33 cellular contexts compared by ENCODE assay signal in genomic region chr20:38615283-38615682, GRCh38. TPM values are rescaled to one million over a fixed set of nuclear protein-coding genes. Genes with fewer than 3 reads are reported as not detected.
"Had no signal": no experiment of that assay in that cellular context is flagged by ENCODE, and none has a peak within 500 bp of the region (broad histone marks: within the 10 kb centered on the region; RNA-seq: fewer than 3 reads in every experiment).

No MANE protein-coding gene starts in this region.

- FAIRE-seq: urothelium cell line had no signal

- H3K4me1 ChIP-seq: stomach, suprapubic skin, testis, tibial artery, tibial nerve, transverse colon, upper lobe of right lung, uterus, vagina had no signal

- H3K9me3 Mint-ChIP-seq: stimulated activated effector memory CD8-positive, alpha-beta T cell treated with anti-CD3 and anti-CD28 coated beads, Interleukin-12 subunit alpha, Interleukin-12 subunit beta, amount 100 ng/mL, for 72 hours; stimulated activated memory B cell treated with anti-CD40 and anti-IgM and Interleukin-4, amounts not matched to agents 10 μg/mL and 1 μg/mL and 100 μg/mL, for 72 hours; stimulated activated naive B cell treated with anti-CD40 and anti-IgM and Interleukin-4, amounts not matched to agents 10 μg/mL and 1 μg/mL and 100 μg/mL, for 72 hours; stimulated activated naive CD8-positive, alpha-beta T cell treated with anti-CD3 and anti-CD28 coated beads, Interleukin-15, amount 100 ng/mL, for 72 hours; stimulated activated naive CD8-positive, alpha-beta T cell treated with anti-CD3 and anti-CD28 coated beads, Interleukin-15, Interleukin-2, amounts not matched to agents 100 ng/mL and 50 ng/mL, for 24 hours; type B pancreatic cell had no signal

- H3K36me3 Mint-ChIP-seq: stimulated activated effector memory CD8-positive, alpha-beta T cell treated with anti-CD3 and anti-CD28 coated beads, Interleukin-12 subunit alpha, Interleukin-12 subunit beta, amount 100 ng/mL, for 72 hours; stimulated activated memory B cell treated with anti-CD40 and anti-IgM and Interleukin-4, amounts not matched to agents 10 μg/mL and 1 μg/mL and 100 μg/mL, for 72 hours; stimulated activated naive B cell treated with anti-CD40 and anti-IgM and Interleukin-4, amounts not matched to agents 10 μg/mL and 1 μg/mL and 100 μg/mL, for 72 hours; type B pancreatic cell had no signal

- H3K27me3 ChIP-seq: testis, thyroid gland, upper lobe of left lung, uterus, vagina had no signal

- H3K36me3 ChIP-seq: stomach, suprapubic skin, thoracic aorta, thyroid gland, tibial artery, tibial nerve, transverse colon, upper lobe of left lung, upper lobe of right lung, uterus, vagina had no signal

- DNase-seq: stimulated activated CD4-positive, alpha-beta T cell treated with anti-CD3 and anti-CD28 coated beads, Interleukin-2, amount 100 ng/mL, for 48 hours; stimulated activated CD4-positive, alpha-beta T cell treated with anti-CD3 and anti-CD28 coated beads, Interleukin-4, amount 100 ng/mL, for 1 hour; stimulated activated CD4-positive, alpha-beta T cell treated with anti-CD3 and anti-CD28 coated beads, Interleukin-4, amount 100 ng/mL, for 24 hours; stimulated activated CD4-positive, alpha-beta T cell treated with anti-CD3 and anti-CD28 coated beads, Interleukin-4, amount 100 ng/mL, for 4 hours; stimulated activated naive B cell treated with anti-CD40 and anti-IgM and Interleukin-4, amounts not matched to agents 10 μg/mL and 1 μg/mL and 100 μg/mL, for 72 hours; stimulated activated naive CD4-positive, alpha-beta T cell; stimulated activated naive CD4-positive, alpha-beta T cell treated with Interleukin-2 at 50 U/mL for 16 hours; stimulated activated naive CD8-positive, alpha-beta T cell treated with anti-CD3 and anti-CD28 coated beads, Interleukin-15, amount 100 ng/mL, for 72 hours; stimulated activated naive CD8-positive, alpha-beta T cell treated with anti-CD3 and anti-CD28 coated beads, Interleukin-15, Interleukin-2, amounts not matched to agents 100 U/mL and 50 U/mL, for 24 hours; stomach; substantia nigra; testis; thyroid gland; tibial artery; transverse colon; trophoblast cell; upper lobe of right lung; uterus had no signal

- H3K27ac ChIP-seq: stomach, suprapubic skin, testis, thoracic aorta, thyroid gland, tibial artery, tibial nerve, transverse colon, upper lobe of left lung, upper lobe of right lung, uterus, vagina had no signal

- H3K4me1 Mint-ChIP-seq: stimulated activated effector memory CD8-positive, alpha-beta T cell treated with anti-CD3 and anti-CD28 coated beads, Interleukin-12 subunit alpha, Interleukin-12 subunit beta, amount 100 ng/mL, for 72 hours; stimulated activated memory B cell treated with anti-CD40 and anti-IgM and Interleukin-4, amounts not matched to agents 10 μg/mL and 1 μg/mL and 100 μg/mL, for 72 hours; stimulated activated naive B cell treated with anti-CD40 and anti-IgM and Interleukin-4, amounts not matched to agents 10 μg/mL and 1 μg/mL and 100 μg/mL, for 72 hours; stimulated activated naive CD8-positive, alpha-beta T cell treated with anti-CD3 and anti-CD28 coated beads, Interleukin-15, amount 100 ng/mL, for 72 hours had no signal

- H3K9me3 ChIP-seq: stomach, suprapubic skin, testis, thoracic aorta, thyroid gland, tibial artery, tibial nerve, transverse colon, upper lobe of left lung, upper lobe of right lung, uterus, vagina had no signal

- H3K4me3 ChIP-seq: stomach, suprapubic skin, testis, thoracic aorta, thyroid gland, tibial artery, tibial nerve, transverse colon, upper lobe of left lung, upper lobe of right lung, uterus, vagina had no signal

- ATAC-seq: stimulated activated effector memory CD8-positive, alpha-beta T cell treated with anti-CD3 and anti-CD28 coated beads, Interleukin-12 subunit alpha, Interleukin-12 subunit beta, amount 100 ng/mL, for 72 hours; stimulated activated naive B cell treated with anti-CD40 and anti-IgM and Interleukin-4, amounts not matched to agents 10 μg/mL and 1 μg/mL and 100 μg/mL, for 72 hours; stimulated activated naive CD8-positive, alpha-beta T cell treated with anti-CD3 and anti-CD28 coated beads, Interleukin-15, amount 100 ng/mL, for 72 hours had no signal

- H3K4me3 Mint-ChIP-seq: stimulated activated effector memory CD8-positive, alpha-beta T cell treated with anti-CD3 and anti-CD28 coated beads, Interleukin-12 subunit alpha, Interleukin-12 subunit beta, amount 100 ng/mL, for 72 hours; stimulated activated memory B cell treated with anti-CD40 and anti-IgM and Interleukin-4, amounts not matched to agents 10 μg/mL and 1 μg/mL and 100 μg/mL, for 72 hours; stimulated activated naive B cell treated with anti-CD40 and anti-IgM and Interleukin-4, amounts not matched to agents 10 μg/mL and 1 μg/mL and 100 μg/mL, for 72 hours; stimulated activated naive CD8-positive, alpha-beta T cell treated with anti-CD3 and anti-CD28 coated beads, Interleukin-15, amount 100 ng/mL, for 72 hours; stimulated activated naive CD8-positive, alpha-beta T cell treated with anti-CD3 and anti-CD28 coated beads, Interleukin-15, Interleukin-2, amounts not matched to agents 100 ng/mL and 50 ng/mL, for 24 hours; type B pancreatic cell had no signal

- H3K27ac Mint-ChIP-seq: stimulated activated effector memory CD8-positive, alpha-beta T cell treated with anti-CD3 and anti-CD28 coated beads, Interleukin-12 subunit alpha, Interleukin-12 subunit beta, amount 100 ng/mL, for 72 hours; stimulated activated memory B cell treated with anti-CD40 and anti-IgM and Interleukin-4, amounts not matched to agents 10 μg/mL and 1 μg/mL and 100 μg/mL, for 72 hours; stimulated activated naive B cell treated with anti-CD40 and anti-IgM and Interleukin-4, amounts not matched to agents 10 μg/mL and 1 μg/mL and 100 μg/mL, for 72 hours; stimulated activated naive CD8-positive, alpha-beta T cell treated with anti-CD3 and anti-CD28 coated beads, Interleukin-15, amount 100 ng/mL, for 72 hours; stimulated activated naive CD8-positive, alpha-beta T cell treated with anti-CD3 and anti-CD28 coated beads, Interleukin-15, Interleukin-2, amounts not matched to agents 100 ng/mL and 50 ng/mL, for 24 hours; type B pancreatic cell had no signal

RNA-seq across cellular contexts. Expression of gene ARHGAP40, which starts 13.7 kb away (rescaled TPM):
- total RNA-seq: subcutaneous adipose tissue, temporal lobe, thoracic aorta, tibial nerve, transverse colon had no signal

RNA-seq across cellular contexts. Expression of gene ADIG, which starts 34.3 kb away (rescaled TPM):
- total RNA-seq: stomach, subcutaneous adipose tissue, suprapubic skin, temporal lobe, thoracic aorta, tibial nerve, transverse colon, upper lobe of right lung, ureter, urinary bladder, uterus, vagina had no signal
- polyA plus RNA-seq: stomach, thymus, urinary bladder had no signal
